Comparison of ENCODE assay signal across 28 cellular contexts in genomic region chr12:94377599-94377998, GRCh38.
"Had no signal": no experiment of that assay in that cellular context is flagged by ENCODE, and none has a peak within 500 bp of the region (broad histone marks: within the 10 kb centered on the region; RNA-seq: fewer than 3 reads in every experiment).

No MANE protein-coding gene starts in this region.

- H3K27ac ChIP-seq: neutrophil, pancreas, psoas muscle, right lobe of liver, sigmoid colon, suprapubic skin, testis, tibial artery, transverse colon, upper lobe of right lung, uterus had no signal

- H3K4me1 Mint-ChIP-seq: natural killer cell, nephron had no signal

- H3K36me3 ChIP-seq: neutrophil, pancreas, right lobe of liver, transverse colon, upper lobe of right lung, uterus had no signal

- H3K9me3 Mint-ChIP-seq: natural killer cell; neural crest cell; stimulated activated memory B cell treated with anti-CD40 and anti-IgM and Interleukin-4, amounts not matched to agents 10 μg/mL and 1 μg/mL and 100 μg/mL, for 72 hours; stimulated activated naive CD8-positive, alpha-beta T cell treated with anti-CD3 and anti-CD28 coated beads, Interleukin-15, amount 100 ng/mL, for 72 hours; type B pancreatic cell had no signal

- H3K27me3 Mint-ChIP-seq: naive thymus-derived CD4-positive, alpha-beta T cell; stimulated activated memory B cell treated with anti-CD40 and anti-IgM and Interleukin-4, amounts not matched to agents 10 μg/mL and 1 μg/mL and 100 μg/mL, for 72 hours; stimulated activated naive CD8-positive, alpha-beta T cell treated with anti-CD3 and anti-CD28 coated beads, Interleukin-15, amount 100 ng/mL, for 72 hours; type B pancreatic cell had no signal

- H3K4me3 ChIP-seq: pancreas, psoas muscle, right lobe of liver, sigmoid colon, suprapubic skin, testis, tibial artery, transverse colon, upper lobe of right lung, uterus had no signal

- H3K36me3 Mint-ChIP-seq: natural killer cell had no signal

- H3K27ac Mint-ChIP-seq: naive thymus-derived CD4-positive, alpha-beta T cell; natural killer cell; nephron; stimulated activated memory B cell treated with anti-CD40 and anti-IgM and Interleukin-4, amounts not matched to agents 10 μg/mL and 1 μg/mL and 100 μg/mL, for 72 hours; stimulated activated naive CD8-positive, alpha-beta T cell treated with anti-CD3 and anti-CD28 coated beads, Interleukin-15, amount 100 ng/mL, for 72 hours; type B pancreatic cell had no signal

- H3K27me3 ChIP-seq: neutrophil, pancreas, right lobe of liver, sigmoid colon, suprapubic skin, testis, tibial artery, transverse colon, upper lobe of right lung, uterus had no signal

- DNase-seq: naive thymus-derived CD4-positive, alpha-beta T cell; natural killer cell; nucleus accumbens; pancreas; psoas muscle; right cardiac atrium; right lobe of liver; sigmoid colon; small intestine; stimulated activated CD4-positive, alpha-beta T cell treated with anti-CD3 and anti-CD28 coated beads, Interleukin-15, amount 100 ng/mL, for 24 hours; stimulated activated CD4-positive, alpha-beta T cell treated with anti-CD3 and anti-CD28 coated beads, Interleukin-2, amount 100 ng/mL, for 24 hours; stimulated activated CD4-positive, alpha-beta T cell treated with anti-CD3 and anti-CD28 coated beads, Interleukin-2, amount 100 ng/mL, for 48 hours; stimulated activated CD4-positive, alpha-beta T cell treated with anti-CD3 and anti-CD28 coated beads, Interleukin-4, amount 100 ng/mL, for 24 hours; stimulated activated naive CD4-positive, alpha-beta T cell; stimulated activated naive CD8-positive, alpha-beta T cell treated with anti-CD3 and anti-CD28 coated beads, Interleukin-15, amount 100 ng/mL, for 72 hours; stimulated activated naive CD8-positive, alpha-beta T cell treated with anti-CD3 and anti-CD28 coated beads, Interleukin-15, Interleukin-2, amounts not matched to agents 100 U/mL and 50 U/mL, for 24 hours; substantia nigra; testis; tibial artery; transverse colon; upper lobe of right lung; uterus had no signal

- H3K4me3 Mint-ChIP-seq: naive thymus-derived CD4-positive, alpha-beta T cell; natural killer cell; nephron; neural crest cell; stimulated activated memory B cell treated with anti-CD40 and anti-IgM and Interleukin-4, amounts not matched to agents 10 μg/mL and 1 μg/mL and 100 μg/mL, for 72 hours; stimulated activated naive CD8-positive, alpha-beta T cell treated with anti-CD3 and anti-CD28 coated beads, Interleukin-15, amount 100 ng/mL, for 72 hours; type B pancreatic cell had no signal

- FAIRE-seq: pancreas, small intestine had no signal

- H3K9me3 ChIP-seq: neutrophil, pancreas, psoas muscle, right lobe of liver, sigmoid colon, suprapubic skin, testis, tibial artery, transverse colon, upper lobe of right lung, uterus had no signal

- ATAC-seq: naive thymus-derived CD4-positive, alpha-beta T cell; natural killer cell; pancreas; psoas muscle; right cardiac atrium; right lobe of liver; stimulated activated memory B cell treated with anti-CD40 and anti-IgM and Interleukin-4, amounts not matched to agents 10 μg/mL and 1 μg/mL and 100 μg/mL, for 72 hours; stimulated activated naive CD8-positive, alpha-beta T cell treated with anti-CD3 and anti-CD28 coated beads, Interleukin-15, amount 100 ng/mL, for 72 hours; stimulated activated naive CD8-positive, alpha-beta T cell treated with anti-CD3 and anti-CD28 coated beads, Interleukin-15, Interleukin-2, amounts not matched to agents 100 U/mL and 50 U/mL, for 24 hours; upper lobe of right lung had no signal
